In genomic region chr3:132730891-132731580, GRCh38 we compare ENCODE assay signal across 8 cellular contexts. TPM values are rescaled to one million over a fixed set of nuclear protein-coding genes. Genes with fewer than 3 reads are reported as not detected.
DNase-seq lines count a peak whose midpoint lies in the region; ATAC-seq, FAIRE-seq and TF ChIP-seq lines count a peak whose summit lies in the region.

No MANE protein-coding gene starts in this region.

- TF ChIP-seq POLR2A in erythroblast (IDR thresholded peaks at IDR 0.05; ENCODE audit: low read length) = no peak

- no peaks in the 10 kb centered on the region for H3K9me3 ChIP-seq in pancreas

- H3K36me3 ChIP-seq in pancreas = no peaks in the 10 kb centered on the region

- H3K27ac ChIP-seq in pancreas = no peak overlapping the region

- DNase-seq in ELF-1 (ENCODE audit: low read depth, low spot score) (peak; percentile 34), LHCN-M2 (ENCODE audit: low read depth) (peak; percentile 78), RPMI7951 (ENCODE audit: low read depth) (peak; percentile 50), erythroblast (lab: John Stamatoyannopoulos, UW) (peak; percentile 35 to 55), pancreas (no peak), middle frontal gyrus (ENCODE audit: extremely low spot score, low spot score) (no peak)

- peak in 1 of 4 donors; percentile 6 for TF ChIP-seq CTCF in pancreas (IDR thresholded peaks at IDR 0.05)

- peak; percentile 48 to 83 (median 78) for ATAC-seq in pancreas
- no peak for ATAC-seq in GM19452 (IDR thresholded peaks at IDR 0.05; ENCODE audit: unreplicated experiment)
- ATAC-seq in GM21390 (IDR thresholded peaks at IDR 0.05; ENCODE audit: unreplicated experiment) = no peak

- WGBS in pancreas, 2 donors = 2 to 5% methylated on average over 2 of the region's 2 CpGs

- H3K4me3 ChIP-seq in pancreas = no peak overlapping the region

- intact Hi-C loops in pancreas (cut with DNase I) = loop anchor here in 1 of 3 donors (10.0 kb wide), 1 partner anchor 694 kb away; no protein-coding TSS in a partner anchor

- no peaks in the 10 kb centered on the region for H3K4me1 ChIP-seq in pancreas

- no peak for FAIRE-seq in pancreas (lab: Jason Lieb, UNC)

- no peaks in the 10 kb centered on the region for H3K27me3 ChIP-seq in pancreas

RNA-seq across cellular contexts. Expression of gene NPHP3, which starts 8.8 kb away (rescaled TPM):
- total RNA-seq in LHCN-M2 (2014; rRNA removed) = 41.7 and 43.0 TPM in 2 replicates
- 10.5 TPM for polyA plus RNA-seq in LHCN-M2 (2012)
- 18.1 and 21.4 TPM in 2 replicates for total RNA-seq in RPMI7951 (2014; rRNA removed; shearing (Covaris generic))
- 10 to 100 TPM in 4 of 6 donors, 1 to 10 TPM in 2; 6.1 to 12.5 (median 10.3) TPM for total RNA-seq in pancreas
- 10 to 100 TPM; 13.8 to 23.0 TPM for polyA plus RNA-seq in pancreas

Comparison
In these comparisons a context has a peak if more than half of its experiments do, and no peak if none do; other contexts are left out.
1. DNase-seq: peak in ELF-1 (single experiment), LHCN-M2 (single experiment), RPMI7951 (single experiment) and erythroblast (2 of 2); none in pancreas (0 of 6) and middle frontal gyrus (single experiment).
2. ATAC-seq: peak in pancreas (4 of 4); none in GM19452 (single experiment) and GM21390 (single experiment).